ENCODE assay signal across 18 cellular contexts in genomic region chr7:155188357-155188756, GRCh38.
DNase-seq lines count a peak whose midpoint lies in the region; ATAC-seq lines count a peak whose summit lies in the region.
"Had no signal": no experiment of that assay in that cellular context is flagged by ENCODE, and none has a peak within 500 bp of the region (broad histone marks: within the 10 kb centered on the region; RNA-seq: fewer than 3 reads in every experiment).

No MANE protein-coding gene starts in this region.

- intact Hi-C loops in posterior vena cava (cut with DNase I), result loop anchor here in 1 of 2 donors (5.0 kb wide), 1 partner anchor 154 kb away; no protein-coding TSS in a partner anchor

- DNase-seq in activated CD8-positive, alpha-beta memory T cell treated with anti-CD3 and anti-CD28 coated beads for 24 hours, result peak; percentile 28
- DNase-seq in activated CD8-positive, alpha-beta memory T cell treated with anti-CD3 and anti-CD28 coated beads, Interleukin-2, amount 50 U/mL, for 48 hours, result no peak
- DNase-seq in RPMI7951 (ENCODE audit: low read depth) (peak; percentile 52), renal cortical epithelial cell (ENCODE audit: low read depth) (peak; percentile 32), posterior vena cava (ENCODE audit: low spot score) (no peak), COR-L47 (lab: John Stamatoyannopoulos, UW) (no peak)
- DNase-seq: activated naive CD4-positive, alpha-beta T cell treated with anti-CD3 and anti-CD28 coated beads, Interleukin-2, amount 10 ng/mL, durations not matched to agents 7 days and 5 days; effector memory CD4-positive, alpha-beta T cell; esophagus squamous epithelium; NCI-H146; Peyer's patch; psoas muscle; SK-N-SH; stimulated activated CD4-positive, alpha-beta T cell treated with anti-CD3 and anti-CD28 coated beads, Interleukin-4, amount 100 ng/mL, for 24 hours; T1000 had no signal

- ATAC-seq in GM19463 (IDR thresholded peaks at IDR 0.05; ENCODE audit: unreplicated experiment), result peak; percentile 43
- ATAC-seq in HG02840 (IDR thresholded peaks at IDR 0.05; ENCODE audit: low FRiP score, unreplicated experiment), result no peak
- ATAC-seq: GM23338 had no signal

Comparison
In these comparisons a context has a peak if more than half of its experiments do, and no peak if none do; other contexts are left out.
1. DNase-seq: peak in activated CD8-positive, alpha-beta memory T cell treated with anti-CD3 and anti-CD28 coated beads for 24 hours (single experiment), RPMI7951 (single experiment) and renal cortical epithelial cell (single experiment); none in activated CD8-positive, alpha-beta memory T cell treated with anti-CD3 and anti-CD28 coated beads, Interleukin-2, amount 50 U/mL, for 48 hours (single experiment), posterior vena cava (single experiment) and COR-L47 (single experiment).